ENCODE assay signal across 8 cellular contexts in the genomic region with DNA sequence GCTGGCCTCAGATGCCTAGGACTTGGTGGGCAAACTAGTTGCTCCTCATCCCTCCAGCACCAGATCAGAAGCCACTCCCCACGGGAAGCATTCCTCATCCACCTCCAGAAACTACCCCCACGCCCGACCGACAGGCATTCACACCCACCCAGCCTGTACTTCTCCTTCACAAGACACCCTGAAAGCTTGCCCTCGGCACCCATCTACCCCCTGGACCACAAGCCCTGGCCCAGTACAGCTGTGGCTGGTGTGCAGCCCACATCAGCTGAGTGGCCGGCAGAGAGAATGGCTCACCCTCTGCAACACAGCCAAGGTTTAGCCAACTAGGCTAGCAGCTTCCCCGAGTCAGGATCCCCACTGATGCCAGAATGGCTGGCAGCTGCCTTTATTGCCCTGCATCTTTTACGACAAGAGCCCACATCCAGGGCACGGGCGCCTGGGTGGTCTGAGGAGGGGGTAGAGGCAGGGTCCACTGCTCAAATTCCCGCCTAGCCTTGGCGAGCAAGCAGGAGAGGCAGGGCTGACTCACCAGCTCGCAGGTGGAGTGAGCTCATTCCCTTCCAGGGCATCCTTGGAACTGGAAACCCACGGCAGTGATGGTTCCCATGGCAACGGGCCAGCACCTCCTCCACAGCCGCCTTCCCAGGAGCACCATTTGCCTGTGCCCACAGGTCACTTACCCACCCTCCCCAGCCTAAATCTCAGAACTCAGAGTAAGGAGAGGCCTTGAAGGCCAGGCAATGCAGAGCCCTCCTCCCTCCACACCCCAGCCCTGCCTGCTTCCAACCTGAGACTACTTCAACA. TPM values are rescaled to one million over a fixed set of nuclear protein-coding genes. Genes with fewer than 3 reads are reported as not detected.
DNase-seq lines count a peak whose midpoint lies in the region; ATAC-seq and TF ChIP-seq lines count a peak whose summit lies in the region.
"Had no signal": no experiment of that assay in that cellular context is flagged by ENCODE, and none has a peak within 500 bp of the region (broad histone marks: within the 10 kb centered on the region; RNA-seq: fewer than 3 reads in every experiment).

No MANE protein-coding gene starts in this region.

- H3K4me3 ChIP-seq in H7 (ENCODE audit: insufficient read depth, low read depth, low read length) (no peak overlapping the region), epithelial cell of esophagus (ENCODE audit: low read length) (no peak overlapping the region), sigmoid colon (peak overlapping the region in 1 of 4 donors; percentile 5)

- no peaks in the 10 kb centered on the region for H3K27me3 ChIP-seq in H7 (ENCODE audit: control insufficient read depth, insufficient read depth, low read length)
- H3K27me3 ChIP-seq in sigmoid colon, result no peaks in the 10 kb centered on the region

- WGBS in sigmoid colon, 2 donors, result 66 to 78% methylated on average over 16 of the region's 16 CpGs

- TF ChIP-seq CTCF in epithelial cell of esophagus (IDR thresholded peaks at IDR 0.05; ENCODE audit: insufficient read depth, low read depth, low read length, missing control alignments) (no peak), sigmoid colon (IDR thresholded peaks at IDR 0.05) (no peak)

- TF ChIP-seq POLR2A in sigmoid colon (IDR thresholded peaks at IDR 0.05), result no peak

- H3K36me3 ChIP-seq in H7 (replicated peaks; ENCODE audit: control insufficient read depth, insufficient read depth, low read length) (peaks cover 2% of the 10 kb centered on the region), sigmoid colon (peaks cover 0 to 8% (median 2%) of the 10 kb centered on the region in 4 donors)

- peaks cover 0 to 100% (median 99%) of the 10 kb centered on the region in 4 donors for H3K4me1 ChIP-seq in sigmoid colon

- intact Hi-C loops in sigmoid colon (cut with DNase I), result no loop called here

- no peaks in the 10 kb centered on the region for H3K9me3 ChIP-seq in sigmoid colon

- DNase-seq in H7 (peak; percentile 79), NCI-H446 treated with DMSO at 0.1 percent for 48 hours (lab: John Stamatoyannopoulos, UW) (peak; percentile 9), epithelial cell of esophagus (ENCODE audit: low read depth) (peak; percentile 93), sigmoid colon (no peak), OCI-M1 (lab: John Stamatoyannopoulos, UW) (no peak)
- no peak for DNase-seq in activated effector memory CD4-positive, alpha-beta T cell treated with anti-CD3 and anti-CD28 coated beads, Interleukin-2, amount 50 U/mL, for 16 hours

- no peak for ATAC-seq in GM19324 (IDR thresholded peaks at IDR 0.05; ENCODE audit: low FRiP score, unreplicated experiment)
- ATAC-seq: activated CD4-positive, CD25-positive, alpha-beta regulatory T cell treated with anti-CD3 and anti-CD28 coated beads, Interleukin-2, amount 50 U/mL, for 24 hours had no signal

- TF ChIP-seq EP300 in sigmoid colon (IDR thresholded peaks at IDR 0.05), result no peak

- peak overlapping the region; percentile 98 to 100 (median 100) for H3K27ac ChIP-seq in sigmoid colon

RNA-seq across cellular contexts. Expression of a gene that starts 17.1 kb away (rescaled TPM):
- 161 and 169 TPM in 2 replicates for total RNA-seq in H7 (2014; rRNA removed; shearing (Covaris generic))
- 1,000 to 10,000 TPM in 1 of 4 donors, 100 to 1,000 TPM in 3; 372 to 1,069 (median 688) TPM for total RNA-seq in sigmoid colon
- polyA plus RNA-seq in sigmoid colon, result 10 to 100 TPM; 20.1 to 98.1 (median 24.0) TPM

Comparison
In these comparisons a context has a peak if more than half of its experiments do, and no peak if none do; other contexts are left out.
1. DNase-seq: peak in H7 (single experiment), NCI-H446 treated with DMSO at 0.1 percent for 48 hours (single experiment) and epithelial cell of esophagus (single experiment); none in sigmoid colon (single experiment), OCI-M1 (single experiment) and activated effector memory CD4-positive, alpha-beta T cell treated with anti-CD3 and anti-CD28 coated beads, Interleukin-2, amount 50 U/mL, for 16 hours (single experiment).